20 cellular contexts compared by ENCODE assay signal in genomic region chr18:74825460-74825859, GRCh38.
DNase-seq lines count a peak whose midpoint lies in the region; ATAC-seq and FAIRE-seq lines count a peak whose summit lies in the region.
"Had no signal": no experiment of that assay in that cellular context is flagged by ENCODE, and none has a peak within 500 bp of the region (broad histone marks: within the 10 kb centered on the region; RNA-seq: fewer than 3 reads in every experiment).

No MANE protein-coding gene starts in this region.

- POLR2A ChIA-PET in CD4-positive, alpha-beta memory T cell (lab: Charles Lee; ENCODE audit: partially characterized antibody) = no interaction called here

- H3K4me1 ChIP-seq in CD4-positive, alpha-beta memory T cell (ENCODE audit: insufficient read depth, low read length) = no peaks in the 10 kb centered on the region
- H3K4me1 ChIP-seq: BE2C, Caco-2, HAP-1 had no signal

- H3K9me3 ChIP-seq in CD4-positive, alpha-beta memory T cell (ENCODE audit: control insufficient read depth in 1 of 2, low read length in 2 of 2) = no peaks in the 10 kb centered on the region
- H3K9me3 ChIP-seq: BE2C, Caco-2, HAP-1 had no signal

- DNase-seq in GM19239 (ENCODE audit: insufficient read length, low spot score) (no peak), inferior parietal cortex (ENCODE audit: extremely low spot score) (no peak)
- DNase-seq in CD4-positive, alpha-beta memory T cell = no peak
- DNase-seq: ACHN; BE2C; C1 segment of cervical spinal cord; Caco-2; CD4-positive, CD25-positive, alpha-beta regulatory T cell; GM23248; IMR-90 had no signal

- CTCF ChIA-PET in CD4-positive, alpha-beta memory T cell (lab: Charles Lee; ENCODE audit: partially characterized antibody) = no interaction called here

- H3K36me3 Mint-ChIP-seq in CD4-positive, alpha-beta memory T cell = peaks cover 19 to 24% of the 10 kb centered on the region in 2 donors

- no peaks in the 10 kb centered on the region for H3K36me3 ChIP-seq in CD4-positive, alpha-beta memory T cell (ENCODE audit: insufficient read depth, low read length)
- H3K36me3 ChIP-seq: BE2C, HAP-1 had no signal

- H3K27me3 Mint-ChIP-seq in CD4-positive, alpha-beta memory T cell = no peaks in the 10 kb centered on the region
- H3K27me3 Mint-ChIP-seq: CD4-positive, CD25-positive, alpha-beta regulatory T cell had no signal

- no peak overlapping the region for H3K4me3 Mint-ChIP-seq in CD4-positive, alpha-beta memory T cell
- H3K4me3 Mint-ChIP-seq: CD4-positive, CD25-positive, alpha-beta regulatory T cell had no signal

- H3K4me1 Mint-ChIP-seq in CD4-positive, alpha-beta memory T cell = peaks cover 0 to 6% (median 0%) of the 10 kb centered on the region in 4 donors
- H3K4me1 Mint-ChIP-seq: CD4-positive, CD25-positive, alpha-beta regulatory T cell had no signal

- peak; percentile 60 for ATAC-seq in GM21576 (IDR thresholded peaks at IDR 0.05; ENCODE audit: unreplicated experiment)
- ATAC-seq in HG03520 (IDR thresholded peaks at IDR 0.05; ENCODE audit: unreplicated experiment) = peak; percentile 56
- no peak for ATAC-seq in GM21619 (IDR thresholded peaks at IDR 0.05; ENCODE audit: unreplicated experiment)
- ATAC-seq in GM19467 (IDR thresholded peaks at IDR 0.05; ENCODE audit: unreplicated experiment) = no peak
- ATAC-seq: K562 had no signal

- H3K4me3 ChIP-seq in CD4-positive, alpha-beta memory T cell (ENCODE audit: low read length in 2 of 2) = no peak overlapping the region
- H3K4me3 ChIP-seq: GM23248, HAP-1, K562 had no signal

- H3K9me3 Mint-ChIP-seq in CD4-positive, alpha-beta memory T cell = peaks cover 0 to 12% (median 2%) of the 10 kb centered on the region in 8 donors

- H3K27ac Mint-ChIP-seq in CD4-positive, alpha-beta memory T cell = no peak overlapping the region

- no peaks in the 10 kb centered on the region for H3K27me3 ChIP-seq in CD4-positive, alpha-beta memory T cell (ENCODE audit: insufficient read depth, low read length)
- H3K27me3 ChIP-seq: BE2C had no signal

- no peak overlapping the region for H3K27ac ChIP-seq in CD4-positive, alpha-beta memory T cell (ENCODE audit: low read depth, low read length)
- H3K27ac ChIP-seq: GM23248, HL-60 had no signal

- intact Hi-C loops in CD4-positive, alpha-beta memory T cell (cut with micrococcal nuclease) = no loop called here

- peak; percentile 66 for FAIRE-seq in GM19239 (lab: Jason Lieb, UNC)
- FAIRE-seq: A204.1, G401.6, GM12892, K562 had no signal

Comparison
In these comparisons a context has a peak if more than half of its experiments do, and no peak if none do; other contexts are left out.
1. ATAC-seq: peak in GM21576 (single experiment) and HG03520 (single experiment); none in GM21619 (single experiment) and GM19467 (single experiment).